Comparison of ENCODE assay signal across 19 cellular contexts in genomic region chr6:13001951-13002350, GRCh38.
DNase-seq lines count a peak whose midpoint lies in the region; ATAC-seq, FAIRE-seq and TF ChIP-seq lines count a peak whose summit lies in the region.
"Had no signal": no experiment of that assay in that cellular context is flagged by ENCODE, and none has a peak within 500 bp of the region (broad histone marks: within the 10 kb centered on the region; RNA-seq: fewer than 3 reads in every experiment).

No MANE protein-coding gene starts in this region.

- H3K9me1 ChIP-seq in endothelial cell of umbilical vein (replicated peaks; ENCODE audit: control insufficient read depth, extremely low read depth, insufficient read depth, low read length): no peaks in the 10 kb centered on the region

- H3K4me1 Mint-ChIP-seq in activated T-helper 17 cell treated with anti-CD3 and anti-CD28 coated beads, Interleukin-2, amount 50 U/mL, for 72 hours: no peaks in the 10 kb centered on the region
- H3K4me1 Mint-ChIP-seq: B cell; CD8-positive, alpha-beta memory T cell had no signal

- TF ChIP-seq CTCF in PC-3 (conservative IDR thresholded peaks at IDR 0.05; ENCODE audit: low read depth, low read length): no peak
- no peak for TF ChIP-seq CTCF in endothelial cell of umbilical vein (IDR thresholded peaks at IDR 0.05; ENCODE audit: extremely low read depth in 1 of 2, insufficient read depth in 1 of 2, low read depth in 1 of 2, low read length in 2 of 2)
- TF ChIP-seq CTCF in left ventricle myocardium inferior (IDR thresholded peaks at IDR 0.05; ENCODE audit: borderline replicate concordance): no peak

- H3K9me2 ChIP-seq in PC-3 (replicated peaks; ENCODE audit: low read length): no peaks in the 10 kb centered on the region

- no peaks in the 10 kb centered on the region for H3F3A ChIP-seq in PC-3 (ENCODE audit: low read length, unreplicated experiment)

- no peak overlapping the region for H2AFZ ChIP-seq in PC-3 (ENCODE audit: low read length)
- H2AFZ ChIP-seq in endothelial cell of umbilical vein (ENCODE audit: low read depth, low read length): no peak overlapping the region

- no peak for TF ChIP-seq POLR2A in endothelial cell of umbilical vein (IDR thresholded peaks at IDR 0.05; ENCODE audit: low read depth, low read length)

- H3K27me3 ChIP-seq in PC-3 (ENCODE audit: low read length) (peaks cover 21% of the 10 kb centered on the region), endothelial cell of umbilical vein (ENCODE audit: control insufficient read depth in 2 of 2, insufficient read depth in 2 of 2, low read length in 2 of 2) (no peaks in the 10 kb centered on the region), left ventricle myocardium inferior (ENCODE audit: low read depth) (no peaks in the 10 kb centered on the region)
- H3K27me3 ChIP-seq: BLaER1 treated with 17β-estradiol and CSF1 and Interleukin-3, amounts not matched to agents 10 nM and 100 nM had no signal

- no peaks in the 10 kb centered on the region for H3K9me3 Mint-ChIP-seq in activated T-helper 17 cell treated with anti-CD3 and anti-CD28 coated beads, Interleukin-2, amount 50 U/mL, for 72 hours
- H3K9me3 Mint-ChIP-seq: CD8-positive, alpha-beta memory T cell; H9 had no signal

- intact Hi-C loops in PC-3 (cut with micrococcal nuclease) (no loop called here), endothelial cell of umbilical vein (cut with micrococcal nuclease) (no loop called here), sciatic nerve (cut with DNase I) (no loop called here), left ventricle myocardium inferior (cut with micrococcal nuclease) (no loop called here)

- no TSS peak for BruUV-seq in PC-3 (replicated peaks; lab: Mats Ljungman, UMichigan)
- no TSS peak for BruUV-seq in endothelial cell of umbilical vein (replicated peaks; lab: Mats Ljungman, UMichigan)

- dilution Hi-C loops in endothelial cell of umbilical vein (cut with MboI; ENCODE audit: extremely low pct_ligation_motif_present, low sequenced_read_pairs): no loop called here

- peak; percentile 76 for ATAC-seq in PC-3
- no peak for ATAC-seq in sciatic nerve
- ATAC-seq in activated T-helper 17 cell treated with anti-CD3 and anti-CD28 coated beads, Interleukin-2, amount 50 U/mL, for 72 hours (replicated peaks): no peak

- FAIRE-seq in endothelial cell of umbilical vein (lab: Jason Lieb, UNC): no peak
- FAIRE-seq: G401.6, GM12891, H1 had no signal

- H3K27ac Mint-ChIP-seq in activated T-helper 17 cell treated with anti-CD3 and anti-CD28 coated beads, Interleukin-2, amount 50 U/mL, for 72 hours: no peak overlapping the region
- H3K27ac Mint-ChIP-seq: B cell; CD8-positive, alpha-beta memory T cell; H9 had no signal

- peaks cover 4% of the 10 kb centered on the region; the same call in 1 of the 2 replicates for H3K4me1 ChIP-seq in PC-3 (ENCODE audit: insufficient read depth, low read length)
- no peaks in the 10 kb centered on the region for H3K4me1 ChIP-seq in endothelial cell of umbilical vein (ENCODE audit: control insufficient read depth, extremely low read depth, insufficient read depth, low read length)
- peaks cover 28% of the 10 kb centered on the region for H3K4me1 ChIP-seq in left ventricle myocardium inferior
- H3K4me1 ChIP-seq: BLaER1 treated with 17β-estradiol and CSF1 and Interleukin-3, amounts not matched to agents 10 nM and 100 nM had no signal

- POLR2A ChIA-PET in PC-3 (lab: Charles Lee; ENCODE audit: unreplicated experiment): no interaction called here
- POLR2A ChIA-PET in endothelial cell of umbilical vein (lab: Charles Lee): no interaction called here

- H3K4me3 ChIP-seq in PC-3 (ENCODE audit: low read length) (no peak overlapping the region), endothelial cell of umbilical vein (replicated peaks in 1 of 3; ENCODE audit: insufficient read depth in 1 of 3, low read depth in 1 of 3, low read length in 3 of 3) (no peak overlapping the region), left ventricle myocardium inferior (no peak overlapping the region)
- H3K4me3 ChIP-seq: BLaER1 treated with 17β-estradiol and CSF1 and Interleukin-3, amounts not matched to agents 10 nM and 100 nM had no signal

- no peaks in the 10 kb centered on the region for H3K36me3 Mint-ChIP-seq in activated T-helper 17 cell treated with anti-CD3 and anti-CD28 coated beads, Interleukin-2, amount 50 U/mL, for 72 hours (ENCODE audit: low read depth)
- H3K36me3 Mint-ChIP-seq: CD8-positive, alpha-beta memory T cell had no signal

- H3K9me3 ChIP-seq in PC-3 (ENCODE audit: low read length): no peaks in the 10 kb centered on the region
- H3K9me3 ChIP-seq in endothelial cell of umbilical vein (replicated peaks; ENCODE audit: control insufficient read depth, insufficient read depth, low read length): no peaks in the 10 kb centered on the region
- no peaks in the 10 kb centered on the region for H3K9me3 ChIP-seq in left ventricle myocardium inferior (replicated peaks)
- H3K9me3 ChIP-seq: BLaER1 treated with 17β-estradiol and CSF1 and Interleukin-3, amounts not matched to agents 10 nM and 100 nM had no signal

- H3K9ac ChIP-seq in PC-3 (ENCODE audit: low read length) (no peak overlapping the region), endothelial cell of umbilical vein (replicated peaks; ENCODE audit: extremely low read depth, insufficient read depth, low read length) (no peak overlapping the region)
- H3K9ac ChIP-seq: BLaER1 treated with 17β-estradiol and CSF1 and Interleukin-3, amounts not matched to agents 10 nM and 100 nM had no signal

- peaks cover 14% of the 10 kb centered on the region for H3K27me3 Mint-ChIP-seq in activated T-helper 17 cell treated with anti-CD3 and anti-CD28 coated beads, Interleukin-2, amount 50 U/mL, for 72 hours

- H3K4me3 Mint-ChIP-seq in activated T-helper 17 cell treated with anti-CD3 and anti-CD28 coated beads, Interleukin-2, amount 50 U/mL, for 72 hours: no peak overlapping the region
- H3K4me3 Mint-ChIP-seq: B cell; CD8-positive, alpha-beta memory T cell; H9 had no signal

- H3K79me2 ChIP-seq in PC-3 (ENCODE audit: low read length) (no peaks in the 10 kb centered on the region), endothelial cell of umbilical vein (ENCODE audit: control insufficient read depth, insufficient read depth, low read length) (no peaks in the 10 kb centered on the region)

- H3K4me2 ChIP-seq in PC-3 (ENCODE audit: low read length) (0 out of 2 replicates have a peak overlapping the region, but pooled peaks have one; percentile 17), endothelial cell of umbilical vein (ENCODE audit: insufficient read depth, low read length) (no peak overlapping the region)
- H3K4me2 ChIP-seq: BLaER1 treated with 17β-estradiol and CSF1 and Interleukin-3, amounts not matched to agents 10 nM and 100 nM had no signal

- H3K36me3 ChIP-seq in PC-3 (ENCODE audit: low read depth, low read length) (no peaks in the 10 kb centered on the region), endothelial cell of umbilical vein (ENCODE audit: control insufficient read depth in 2 of 2, extremely low read depth in 1 of 2, insufficient read depth in 2 of 2, low read length in 2 of 2) (no peaks in the 10 kb centered on the region), left ventricle myocardium inferior (no peaks in the 10 kb centered on the region)
- H3K36me3 ChIP-seq: BLaER1 treated with 17β-estradiol and CSF1 and Interleukin-3, amounts not matched to agents 10 nM and 100 nM had no signal

- CTCF ChIA-PET in PC-3 (lab: Charles Lee) (no interaction called here), endothelial cell of umbilical vein (lab: Charles Lee) (interaction anchor here (0.6 to 1.2 kb wide), 3 partner anchors 30 to 89 kb away, joined by 3 read pairs; no protein-coding TSS in a partner anchor)

- H4K20me1 ChIP-seq in PC-3 (ENCODE audit: low read length) (no peaks in the 10 kb centered on the region), endothelial cell of umbilical vein (replicated peaks; ENCODE audit: control insufficient read depth, extremely low read depth, insufficient read depth, low read length) (no peaks in the 10 kb centered on the region)
- H4K20me1 ChIP-seq: BLaER1 treated with 17β-estradiol and CSF1 and Interleukin-3, amounts not matched to agents 10 nM and 100 nM had no signal

- peak; percentile 37 for DNase-seq in HT1080 (ENCODE audit: low read depth)
- DNase-seq in PC-3: peak; percentile 50
- DNase-seq in endothelial cell of umbilical vein (ENCODE audit: low read depth, low spot score): no peak
- no peak for DNase-seq in sciatic nerve (ENCODE audit: low spot score)
- DNase-seq in left ventricle myocardium inferior: no peak
- DNase-seq in HuH-7.5 (ENCODE audit: low spot score): no peak
- DNase-seq: CD8-positive, alpha-beta memory T cell; COR-L47; DMS 273 treated with DMSO at 0.1 percent for 48 hours; DMS53; DND-41; EL; H9 had no signal

- H3K27ac ChIP-seq in PC-3 (ENCODE audit: low read length) (no peak overlapping the region), endothelial cell of umbilical vein (ENCODE audit: insufficient read depth, low read depth, low read length) (no peak overlapping the region), left ventricle myocardium inferior (replicated peaks) (no peak overlapping the region)
- H3K27ac ChIP-seq: BLaER1 treated with 17β-estradiol and CSF1 and Interleukin-3, amounts not matched to agents 10 nM and 100 nM had no signal

TF ChIP-seq in endothelial cell of umbilical vein, 7 proteins besides CTCF, POLR2A, EP300 and RAD21:
- TF ChIP-seq FOS (IDR thresholded peaks at IDR 0.05; ENCODE audit: borderline replicate concordance, insufficient read depth, low read length) (peak; percentile 8), JUN (IDR thresholded peaks at IDR 0.05; ENCODE audit: borderline replicate concordance, insufficient read depth, insufficient read length, low read depth) (no peak)
- TF ChIP-seq, protein P1, sequence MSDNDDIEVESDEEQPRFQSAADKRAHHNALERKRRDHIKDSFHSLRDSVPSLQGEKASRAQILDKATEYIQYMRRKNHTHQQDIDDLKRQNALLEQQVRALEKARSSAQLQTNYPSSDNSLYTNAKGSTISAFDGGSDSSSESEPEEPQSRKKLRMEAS (IDR thresholded peaks at IDR 0.05; ENCODE audit: insufficient read depth, insufficient read length): no peak

Comparison
In these comparisons a context has a peak if more than half of its experiments do, and no peak if none do; other contexts are left out.
1. DNase-seq: peak in HT1080 (single experiment) and PC-3 (single experiment); none in endothelial cell of umbilical vein (single experiment), sciatic nerve (single experiment), left ventricle myocardium inferior (single experiment) and HuH-7.5 (single experiment).